ENCODE assay signal across 8 cellular contexts in the genomic region with DNA sequence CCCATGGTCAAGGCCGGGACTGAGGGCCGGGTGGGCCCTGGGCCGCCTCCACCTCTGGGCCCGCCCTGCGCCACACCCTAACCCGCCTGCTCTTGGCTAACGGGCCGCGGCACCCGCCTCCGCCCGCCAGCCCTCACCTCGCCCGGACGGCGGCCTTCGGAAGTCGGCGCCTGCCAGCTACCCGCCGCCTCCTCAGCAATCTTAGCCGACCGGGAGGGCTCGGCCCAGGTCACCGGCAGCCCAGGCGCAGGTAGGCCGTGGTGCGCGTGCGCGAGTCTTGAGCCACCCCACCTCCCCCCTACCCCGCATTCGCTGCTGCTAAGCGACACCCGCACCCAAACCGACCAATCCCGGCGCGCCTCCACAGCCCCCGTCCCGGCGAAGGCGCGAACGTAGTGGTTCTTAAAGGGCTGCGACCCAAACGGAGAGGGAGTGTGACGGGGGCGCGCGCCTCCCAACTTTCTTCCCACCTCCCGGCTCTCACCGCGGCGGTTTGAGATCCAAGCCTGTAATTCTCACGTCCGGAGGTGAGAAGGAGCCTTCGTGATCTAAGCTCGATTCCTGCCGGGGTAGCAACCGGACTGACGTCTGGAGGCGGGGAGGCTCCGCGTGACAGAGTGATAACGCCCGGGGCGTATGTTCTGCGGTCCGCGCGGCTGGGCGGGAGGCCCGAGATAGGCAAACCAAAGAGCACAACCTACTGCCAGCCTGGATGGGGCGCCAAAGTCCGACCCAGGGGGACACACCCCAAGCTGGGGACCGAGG. TPM values are rescaled to one million over a fixed set of nuclear protein-coding genes. Genes with fewer than 3 reads are reported as not detected.
DNase-seq lines count a peak whose midpoint lies in the region; ATAC-seq and TF ChIP-seq lines count a peak whose summit lies in the region.

A gene with protein sequence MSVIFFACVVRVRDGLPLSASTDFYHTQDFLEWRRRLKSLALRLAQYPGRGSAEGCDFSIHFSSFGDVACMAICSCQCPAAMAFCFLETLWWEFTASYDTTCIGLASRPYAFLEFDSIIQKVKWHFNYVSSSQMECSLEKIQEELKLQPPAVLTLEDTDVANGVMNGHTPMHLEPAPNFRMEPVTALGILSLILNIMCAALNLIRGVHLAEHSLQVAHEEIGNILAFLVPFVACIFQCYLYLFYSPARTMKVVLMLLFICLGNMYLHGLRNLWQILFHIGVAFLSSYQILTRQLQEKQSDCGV (minus strand): TSS at position 259 of the 765 bp plus-strand sequence. CDS start 12,921 bp downstream, outside the sequence.

- intact Hi-C loops in vagina (cut with DNase I), result no loop called here

- ATAC-seq in HG02870 (IDR thresholded peaks at IDR 0.05; ENCODE audit: unreplicated experiment), result peak; percentile 90
- peak; percentile 91 for ATAC-seq in T-helper 17 cell

- H3K36me3 ChIP-seq in right atrium auricular region (peaks cover 4% of the 10 kb centered on the region), vagina (no peaks in the 10 kb centered on the region)

- H3K27ac ChIP-seq in angular gyrus (ENCODE audit: low read depth, low read length), result peak within 1 kb of the TSS; percentile 81
- peak within 1 kb of the TSS; percentile 92 to 93 for H3K27ac ChIP-seq in right atrium auricular region
- H3K27ac ChIP-seq in vagina, result peak within 1 kb of the TSS; percentile 90

- peak; percentile 34 to 83 for TF ChIP-seq POLR2A in vagina (IDR thresholded peaks at IDR 0.05)

- DNase-seq in GM13977 (ENCODE audit: low spot score), result peak; percentile 98
- DNase-seq in NCI-H146 treated with DMSO at 0.1 percent for 48 hours (lab: John Stamatoyannopoulos, UW; ENCODE audit: unreplicated experiment), result peak; percentile 80
- peak; percentile 91 to 95 (median 92) for DNase-seq in T-helper 17 cell
- peak; percentile 93 for DNase-seq in right atrium auricular region (ENCODE audit: low spot score)
- DNase-seq in putamen (ENCODE audit: low spot score), result peak; percentile 94
- peak in 1 of 2 donors; percentile 97 for DNase-seq in vagina (ENCODE audit: extremely low spot score in 2 of 2)

- H3K4me1 Mint-ChIP-seq in T-helper 17 cell, result peaks cover 52% of the 10 kb centered on the region

- H3K27ac Mint-ChIP-seq in T-helper 17 cell, result peak within 1 kb of the TSS; percentile 100

- peaks cover 6% of the 10 kb centered on the region for H3K36me3 Mint-ChIP-seq in T-helper 17 cell (ENCODE audit: low read depth)

- H3K27me3 ChIP-seq in right atrium auricular region (no peaks in the 10 kb centered on the region), vagina (no peaks in the 10 kb centered on the region)

- H3K4me3 Mint-ChIP-seq in T-helper 17 cell, result peak within 1 kb of the TSS; percentile 95

- H3K9me3 ChIP-seq in T-helper 17 cell (ENCODE audit: control insufficient read depth, low read length, poor library complexity, severe bottlenecking), result no peaks in the 10 kb centered on the region
- no peaks in the 10 kb centered on the region for H3K9me3 ChIP-seq in right atrium auricular region
- no peaks in the 10 kb centered on the region for H3K9me3 ChIP-seq in vagina

- peak within 1 kb of the TSS; percentile 95 to 97 for H3K4me3 ChIP-seq in right atrium auricular region
- peak within 1 kb of the TSS; percentile 57 to 72 for H3K4me3 ChIP-seq in vagina

- H3K4me1 ChIP-seq in right atrium auricular region (peaks cover 0 to 20% of the 10 kb centered on the region in 2 donors), vagina (peaks cover 25% of the 10 kb centered on the region)

- TF ChIP-seq CTCF in GM13977 (IDR thresholded peaks at IDR 0.05; ENCODE audit: extremely low read depth, insufficient read depth, missing control alignments) (peak; percentile 49), right atrium auricular region (IDR thresholded peaks at IDR 0.05) (peak in 1 of 2 donors; percentile 50), vagina (IDR thresholded peaks at IDR 0.05) (no peak)

- in situ Hi-C loops in GM13977 (cut with MboI; ENCODE audit: low pct_unique_long_range_greater_than_20kb, low sequenced_read_pairs, unreplicated experiment), result no loop called here

- H3K27me3 Mint-ChIP-seq in T-helper 17 cell, result no peaks in the 10 kb centered on the region

RNA-seq across cellular contexts. Expression of the gene that starts here (rescaled TPM):
- total RNA-seq in T-helper 17 cell (10 to 100 TPM; 83.2 to 84.5 TPM), right atrium auricular region (10 to 100 TPM; 32.3 to 36.2 TPM), vagina (27.5 TPM)
